ENCODE assay signal across 13 cellular contexts in the genomic region with DNA sequence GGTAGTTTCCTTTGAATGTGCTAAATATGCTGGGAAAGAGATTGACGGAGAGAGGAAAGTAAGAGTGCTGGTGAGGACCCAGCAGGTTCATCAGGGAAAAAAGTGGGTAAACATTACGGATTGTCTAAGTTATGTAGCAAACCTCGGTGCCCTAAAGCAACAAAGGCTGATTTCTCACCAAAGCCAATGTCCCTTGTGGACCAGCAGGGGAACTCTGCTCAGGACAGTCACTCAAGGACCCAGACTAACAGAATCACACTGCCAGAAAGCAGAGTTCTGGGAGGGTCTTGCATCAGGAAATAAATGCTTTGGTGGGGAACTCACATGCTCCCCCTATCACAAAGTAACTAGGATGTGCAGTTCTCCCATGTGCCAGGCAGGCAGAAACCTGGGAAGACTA. TPM values are rescaled to one million over a fixed set of nuclear protein-coding genes. Genes with fewer than 3 reads are reported as not detected.
DNase-seq lines count a peak whose midpoint lies in the region; ATAC-seq and TF ChIP-seq lines count a peak whose summit lies in the region.
"Had no signal": no experiment of that assay in that cellular context is flagged by ENCODE, and none has a peak within 500 bp of the region (broad histone marks: within the 10 kb centered on the region; RNA-seq: fewer than 3 reads in every experiment).

No MANE protein-coding gene starts in this region.

- no peak overlapping the region for H3K4me3 ChIP-seq in heart right ventricle
- H3K4me3 ChIP-seq: coronary artery, prostate gland had no signal

- WGBS in H9 (ENCODE audit: extremely low coverage, insufficient read length, low lambda C conversion rate): no CpG with 5 or more reads among the region's 3 CpGs
- WGBS in heart right ventricle, 2 donors: 79 to 82% methylated on average over 3 of the region's 3 CpGs

- H3K27ac ChIP-seq in H9 (ENCODE audit: insufficient read length, low read depth, low read length) (no peak overlapping the region), heart right ventricle (peak overlapping the region in 1 of 10 donors; percentile 37)
- H3K27ac ChIP-seq: coronary artery, prostate gland had no signal

- H4K91ac ChIP-seq in H9 (ENCODE audit: insufficient read length, low read depth, low read length): no peak overlapping the region

- H2BK5ac ChIP-seq in H9 (ENCODE audit: insufficient read length, low read length): no peak overlapping the region

- no peaks in the 10 kb centered on the region for H3K9me3 Mint-ChIP-seq in T-helper 2 cell treated with Interferon-gamma antibody and Interleukin-4, amounts not matched to agents 5 μg/mL and 100 μg/mL, for 36 hours
- H3K9me3 Mint-ChIP-seq in H9 (no peaks in the 10 kb centered on the region), nephron (no peaks in the 10 kb centered on the region)
- H3K9me3 Mint-ChIP-seq in activated T-helper 17 cell treated with anti-CD3 and anti-CD28 coated beads, Interleukin-2, amount 50 U/mL, for 72 hours: no peaks in the 10 kb centered on the region

- no peak overlapping the region for H4K8ac ChIP-seq in H9 (replicated peaks; ENCODE audit: insufficient read length, low read depth, low read length)

- H3K9ac ChIP-seq in H9 (ENCODE audit: extremely low read depth, insufficient read length, low read length): no peak overlapping the region

- H3K27ac Mint-ChIP-seq in T-helper 2 cell treated with Interferon-gamma antibody and Interleukin-4, amounts not matched to agents 5 μg/mL and 100 μg/mL, for 36 hours: peak overlapping the region; percentile 84
- H3K27ac Mint-ChIP-seq in H9 (peak overlapping the region in 1 of 3 experiments; percentile 33; a peak in 1 of 7 replicates), nephron (peak overlapping the region in 2 of 3 experiments; percentile 2 to 43)
- H3K27ac Mint-ChIP-seq in activated T-helper 17 cell treated with anti-CD3 and anti-CD28 coated beads, Interleukin-2, amount 50 U/mL, for 72 hours: peak overlapping the region; percentile 78

- H4K20me1 ChIP-seq in H9 (ENCODE audit: control insufficient read depth, insufficient read depth, insufficient read length): no peaks in the 10 kb centered on the region

- no peak for DNase-seq in T-helper 2 cell treated with Interferon-gamma antibody and Interleukin-4, amounts not matched to agents 5 μg/mL and 100 μg/mL, for 36 hours (ENCODE audit: low spot score)
- DNase-seq in T-helper 2 cell (no peak), H9 (no peak), NCI-H2081 (lab: John Stamatoyannopoulos, UW) (no peak), heart right ventricle (no peak)
- DNase-seq: ACHN; activated CD4-positive, alpha-beta T cell treated with anti-CD3 and anti-CD28 coated beads for 1 hour; mammary epithelial cell had no signal

- peaks cover 11% of the 10 kb centered on the region for H3K23me2 ChIP-seq in H9 (ENCODE audit: insufficient read length, low read depth, low read length, poor library complexity, severe bottlenecking)

- H3T11ph ChIP-seq in H9 (ENCODE audit: low read length): no peak overlapping the region

- no peaks in the 10 kb centered on the region for H3K79me2 ChIP-seq in H9 (ENCODE audit: insufficient read depth, low read length)

- H2AK5ac ChIP-seq in H9 (ENCODE audit: insufficient read length, low read length): no peak overlapping the region

- no peak overlapping the region for H3K23ac ChIP-seq in H9 (ENCODE audit: insufficient read length, low read depth, low read length)

- peaks cover 27% of the 10 kb centered on the region for H3K36me3 Mint-ChIP-seq in T-helper 2 cell treated with Interferon-gamma antibody and Interleukin-4, amounts not matched to agents 5 μg/mL and 100 μg/mL, for 36 hours (ENCODE audit: low read depth)
- H3K36me3 Mint-ChIP-seq in H9 (ENCODE audit: insufficient read depth in 1 of 3, low read depth in 3 of 3) (peaks cover 0 to under 1% (median 0%) of the 10 kb centered on the region in 3 experiments; a peak in 1 of 7 replicates), nephron (ENCODE audit: low read depth) (peaks cover 8% of the 10 kb centered on the region)
- peaks cover 18% of the 10 kb centered on the region for H3K36me3 Mint-ChIP-seq in activated T-helper 17 cell treated with anti-CD3 and anti-CD28 coated beads, Interleukin-2, amount 50 U/mL, for 72 hours (ENCODE audit: low read depth)

- H2BK15ac ChIP-seq in H9 (ENCODE audit: low read depth, low read length): no peak overlapping the region

- TF ChIP-seq CTCF in H9 (conservative IDR thresholded peaks at IDR 0.05) (peak; percentile 24; the same call in 2 of the 3 replicates), nephron (IDR thresholded peaks at IDR 0.05; ENCODE audit: unreplicated experiment in 3 of 3) (no peak), heart right ventricle (IDR thresholded peaks at IDR 0.05) (no peak)

- no peak overlapping the region for H2BK20ac ChIP-seq in H9 (ENCODE audit: low read depth, low read length, poor library complexity, severe bottlenecking)

- H3K4me1 ChIP-seq in H9 (ENCODE audit: insufficient read depth, low read length): peaks cover 12% of the 10 kb centered on the region; the same call in 1 of the 2 replicates
- H3K4me1 ChIP-seq in heart right ventricle: peaks cover 4 to 91% (median 26%) of the 10 kb centered on the region in 9 donors

- H3K4me3 Mint-ChIP-seq in T-helper 2 cell treated with Interferon-gamma antibody and Interleukin-4, amounts not matched to agents 5 μg/mL and 100 μg/mL, for 36 hours: peak overlapping the region; percentile 47
- H3K4me3 Mint-ChIP-seq in H9: no peak overlapping the region
- H3K4me3 Mint-ChIP-seq in activated T-helper 17 cell treated with anti-CD3 and anti-CD28 coated beads, Interleukin-2, amount 50 U/mL, for 72 hours: peak overlapping the region; percentile 95
- peak overlapping the region in 1 of 3 experiments; percentile 11 for H3K4me3 Mint-ChIP-seq in nephron

- H3K56ac ChIP-seq in H9 (ENCODE audit: insufficient read length, low read depth, low read length): no peak overlapping the region

- no peaks in the 10 kb centered on the region for H3K27me3 ChIP-seq in H9 (ENCODE audit: insufficient read depth, low read length)
- peaks cover 0 to 27% (median 0%) of the 10 kb centered on the region in 7 donors for H3K27me3 ChIP-seq in heart right ventricle

- intact Hi-C loops in heart right ventricle (cut with DNase I): no loop called here

- H3K4me1 Mint-ChIP-seq in T-helper 2 cell treated with Interferon-gamma antibody and Interleukin-4, amounts not matched to agents 5 μg/mL and 100 μg/mL, for 36 hours (ENCODE audit: low read depth): peaks cover 71% of the 10 kb centered on the region
- peaks cover 60 to 61% of the 10 kb centered on the region in 2 experiments for H3K4me1 Mint-ChIP-seq in H9
- peaks cover 60% of the 10 kb centered on the region for H3K4me1 Mint-ChIP-seq in activated T-helper 17 cell treated with anti-CD3 and anti-CD28 coated beads, Interleukin-2, amount 50 U/mL, for 72 hours
- H3K4me1 Mint-ChIP-seq in nephron: peaks cover 66% of the 10 kb centered on the region

- H2BK12ac ChIP-seq in H9 (ENCODE audit: insufficient read length, low read depth, low read length): no peak overlapping the region

- H2AFZ ChIP-seq in H9 (ENCODE audit: low read length): no peak overlapping the region

- H3K18ac ChIP-seq in H9 (ENCODE audit: insufficient read length, low read depth, low read length): no peak overlapping the region

- H3K79me1 ChIP-seq in H9 (ENCODE audit: insufficient read depth, low read depth, low read length, poor library complexity, severe bottlenecking): no peaks in the 10 kb centered on the region

- H3K36me3 ChIP-seq in heart right ventricle: peaks cover 0 to 14% (median 0%) of the 10 kb centered on the region in 9 donors
- H3K36me3 ChIP-seq: prostate gland had no signal

- H3K4ac ChIP-seq in H9 (ENCODE audit: low read depth, low read length): no peak overlapping the region

- no peak overlapping the region for H3K4me2 ChIP-seq in H9 (ENCODE audit: insufficient read depth, insufficient read length, low read length)

- ATAC-seq in activated T-helper 17 cell treated with anti-CD3 and anti-CD28 coated beads, Interleukin-2, amount 50 U/mL, for 72 hours (replicated peaks): no peak
- ATAC-seq in GM19324 (IDR thresholded peaks at IDR 0.05; ENCODE audit: low FRiP score, unreplicated experiment): no peak
- ATAC-seq in heart right ventricle: no peak

- H2BK120ac ChIP-seq in H9 (ENCODE audit: low read depth, low read length, poor library complexity, severe bottlenecking): no peak overlapping the region

- H3K9me3 ChIP-seq in H9 (ENCODE audit: control insufficient read depth, low read depth, low read length): no peaks in the 10 kb centered on the region
- H3K9me3 ChIP-seq in heart right ventricle: no peaks in the 10 kb centered on the region
- H3K9me3 ChIP-seq: prostate gland had no signal

- H3K27me3 Mint-ChIP-seq in T-helper 2 cell treated with Interferon-gamma antibody and Interleukin-4, amounts not matched to agents 5 μg/mL and 100 μg/mL, for 36 hours (ENCODE audit: low read depth): no peaks in the 10 kb centered on the region
- H3K27me3 Mint-ChIP-seq in H9 (ENCODE audit: low read depth) (peaks cover 31% of the 10 kb centered on the region), nephron (ENCODE audit: low read depth) (peaks cover 16% of the 10 kb centered on the region)
- H3K27me3 Mint-ChIP-seq in activated T-helper 17 cell treated with anti-CD3 and anti-CD28 coated beads, Interleukin-2, amount 50 U/mL, for 72 hours: no peaks in the 10 kb centered on the region

- no peak overlapping the region for H3K14ac ChIP-seq in H9 (ENCODE audit: insufficient read depth, low read length)

- H4K5ac ChIP-seq in H9 (ENCODE audit: insufficient read length, low read depth, low read length): no peak overlapping the region

RNA-seq across cellular contexts. Expression of gene IKBKE, which starts 1.7 kb away (rescaled TPM):
- total RNA-seq in H9 (2021) (5.7 and 6.6 TPM in 2 replicates), heart right ventricle (1 to 10 TPM in 3 of 10 donors, under 1 TPM in 7; 0.49 to 5.4 (median 0.79) TPM)
- total RNA-seq in activated T-helper 17 cell treated with anti-CD3 and anti-CD28 coated beads, Interleukin-2, amount 50 U/mL, for 72 hours: 10 to 100 TPM; 21.7 to 26.6 TPM
- polyA plus RNA-seq in heart right ventricle: under 1 TPM; 0.29 to 0.87 TPM

RNA-seq across cellular contexts. Expression of gene RASSF5, which starts 38.8 kb away (rescaled TPM):
- total RNA-seq in H9 (2021) (0.50 and 0.81 TPM in 2 replicates), heart right ventricle (10 to 100 TPM in 3 of 10 donors, 1 to 10 TPM in 7; 5.0 to 26.0 (median 7.0) TPM)
- total RNA-seq in activated T-helper 17 cell treated with anti-CD3 and anti-CD28 coated beads, Interleukin-2, amount 50 U/mL, for 72 hours: 100 to 1,000 TPM; 162 to 227 TPM
- 1 to 10 TPM in 1 of 2 donors, under 1 TPM in 1; 0.90 to 2.4 TPM for polyA plus RNA-seq in heart right ventricle

Comparison
In these comparisons a context has a peak if more than half of its experiments do, and no peak if none do; other contexts are left out.
1. H3K4me3 Mint-ChIP-seq: peak in T-helper 2 cell treated with Interferon-gamma antibody and Interleukin-4, amounts not matched to agents 5 μg/mL and 100 μg/mL, for 36 hours (single experiment) and activated T-helper 17 cell treated with anti-CD3 and anti-CD28 coated beads, Interleukin-2, amount 50 U/mL, for 72 hours (single experiment); none in H9 (0 of 2).
2. RNA of gene RASSF5, which starts 38.8 kb away (total RNA-seq): 162 to 227 TPM in activated T-helper 17 cell treated with anti-CD3 and anti-CD28 coated beads, Interleukin-2, amount 50 U/mL, for 72 hours; 5.0 to 26.0 TPM in heart right ventricle and 0.50 to 0.81 TPM in H9; every median in the first group is over 4 times any median in the second.